ENCODE assay signal across 8 cellular contexts in genomic region chrX:131792356-131792749, GRCh38.
DNase-seq lines count a peak whose midpoint lies in the region; ATAC-seq and TF ChIP-seq lines count a peak whose summit lies in the region.

No MANE protein-coding gene starts in this region.

- no peaks in the 10 kb centered on the region for H3K9me3 ChIP-seq in right lobe of liver

- H3K27ac Mint-ChIP-seq in activated CD4-positive, alpha-beta T cell treated with anti-CD3 and anti-CD28 coated beads, Interleukin-2, amount 10 ng/mL, durations not matched to agents 24 days and 14 days: no peak overlapping the region

- H3K4me1 ChIP-seq in right lobe of liver: no peaks in the 10 kb centered on the region

- H3K36me3 Mint-ChIP-seq in activated CD4-positive, alpha-beta T cell treated with anti-CD3 and anti-CD28 coated beads, Interleukin-2, amount 10 ng/mL, durations not matched to agents 24 days and 14 days (ENCODE audit: low read depth): peaks cover 33% of the 10 kb centered on the region

- intact Hi-C loops in right lobe of liver (cut with DNase I): no loop called here
- intact Hi-C loops in activated CD4-positive, alpha-beta T cell treated with anti-CD3 and anti-CD28 coated beads, Interleukin-2, amount 10 ng/mL, durations not matched to agents 24 days and 14 days (cut with micrococcal nuclease): no loop called here

- DNase-seq in right lobe of liver (peak in 2 of 3 donors; percentile 84 to 88), MV-4-11 (lab: John Stamatoyannopoulos, UW) (no peak), iPS-NIHi7 (ENCODE audit: extremely low spot score) (no peak)
- no peak for DNase-seq in activated CD4-positive, alpha-beta T cell treated with anti-CD3 and anti-CD28 coated beads, Interleukin-2, amount 10 ng/mL, durations not matched to agents 24 days and 14 days

- H3K27ac ChIP-seq in right lobe of liver: peak overlapping the region in 2 of 3 donors; percentile 51 to 58

- WGBS in right lobe of liver (ENCODE audit: insufficient coverage, low coverage, low lambda C conversion rate, missing lambda C conversion rate): 56% methylated on average over 11 of the region's 13 CpGs

- peak overlapping the region; percentile 55 for H3K4me3 ChIP-seq in WI38 (ENCODE audit: low read depth, low read length)
- peak overlapping the region; percentile 38 to 46 (median 40) for H3K4me3 ChIP-seq in right lobe of liver

- TF ChIP-seq CTCF in WI38 (IDR thresholded peaks at IDR 0.05; ENCODE audit: low read depth, low read length): peak; percentile 25; the same call in 1 of the 2 replicates
- peak; percentile 38 to 79 (median 46) for TF ChIP-seq CTCF in right lobe of liver (IDR thresholded peaks at IDR 0.05)

- no peaks in the 10 kb centered on the region for H3K36me3 ChIP-seq in right lobe of liver

- H3K27me3 Mint-ChIP-seq in activated CD4-positive, alpha-beta T cell treated with anti-CD3 and anti-CD28 coated beads, Interleukin-2, amount 10 ng/mL, durations not matched to agents 24 days and 14 days: no peaks in the 10 kb centered on the region

- ATAC-seq in GM18499 (IDR thresholded peaks at IDR 0.05; ENCODE audit: insufficient read depth, unreplicated experiment): peak; percentile 46
- peak; percentile 64 for ATAC-seq in HG03378 (IDR thresholded peaks at IDR 0.05; ENCODE audit: unreplicated experiment)
- ATAC-seq in right lobe of liver: peak in 3 of 4 donors; percentile 90 to 91 (median 90)
- no peak for ATAC-seq in HG02884 (IDR thresholded peaks at IDR 0.05; ENCODE audit: unreplicated experiment)

- H3K4me3 Mint-ChIP-seq in activated CD4-positive, alpha-beta T cell treated with anti-CD3 and anti-CD28 coated beads, Interleukin-2, amount 10 ng/mL, durations not matched to agents 24 days and 14 days: no peak overlapping the region

- no peak for TF ChIP-seq POLR2A in right lobe of liver (IDR thresholded peaks at IDR 0.05)

- H3K9me3 Mint-ChIP-seq in activated CD4-positive, alpha-beta T cell treated with anti-CD3 and anti-CD28 coated beads, Interleukin-2, amount 10 ng/mL, durations not matched to agents 24 days and 14 days: no peaks in the 10 kb centered on the region

- H3K27me3 ChIP-seq in right lobe of liver: peaks cover 0 to 4% of the 10 kb centered on the region in 2 donors

- H3K4me1 Mint-ChIP-seq in activated CD4-positive, alpha-beta T cell treated with anti-CD3 and anti-CD28 coated beads, Interleukin-2, amount 10 ng/mL, durations not matched to agents 24 days and 14 days: no peaks in the 10 kb centered on the region

Comparison
In these comparisons a context has a peak if more than half of its experiments do, and no peak if none do; other contexts are left out.
1. DNase-seq: peak in right lobe of liver (2 of 3); none in MV-4-11 (single experiment), activated CD4-positive, alpha-beta T cell treated with anti-CD3 and anti-CD28 coated beads, Interleukin-2, amount 10 ng/mL, durations not matched to agents 24 days and 14 days (single experiment) and iPS-NIHi7 (single experiment).